9 cellular contexts compared by ENCODE assay signal in genomic region chr12:26340649-26341048, GRCh38.
A peak's percentile ranks its signal among the peaks of the same experiment; 100 is the strongest.
DNase-seq lines count a peak whose midpoint lies in the region; ATAC-seq and TF ChIP-seq lines count a peak whose summit lies in the region.
"Had no signal": no experiment of that assay in that cellular context is flagged by ENCODE, and none has a peak within 500 bp of the region (broad histone marks: within the 10 kb centered on the region; RNA-seq: fewer than 3 reads in every experiment).

No MANE protein-coding gene starts in this region.

- ATAC-seq in GM21515 (IDR thresholded peaks at IDR 0.05; ENCODE audit: unreplicated experiment) (peak; percentile 64), psoas muscle (no peak), HG02840 (IDR thresholded peaks at IDR 0.05; ENCODE audit: low FRiP score, unreplicated experiment) (no peak)

- H3K27me3 Mint-ChIP-seq in HFFc6 (ENCODE audit: insufficient read depth), result no peaks in the 10 kb centered on the region; the same call in none of the 2 replicates

- H3K4me1 Mint-ChIP-seq in HFFc6 (ENCODE audit: low read depth), result peaks cover 29% of the 10 kb centered on the region

- intact Hi-C loops in psoas muscle (cut with DNase I), result no loop called here

- H3K27me3 ChIP-seq in DOHH2 (ENCODE audit: control insufficient read depth, low read length), result no peaks in the 10 kb centered on the region
- H3K27me3 ChIP-seq in psoas muscle (ENCODE audit: insufficient read depth in 3 of 3, low read length in 2 of 3), result no peaks in the 10 kb centered on the region

- H3K27ac Mint-ChIP-seq in HFFc6, result no peak overlapping the region

- H3K4me3 ChIP-seq in DOHH2 (ENCODE audit: low read length) (no peak overlapping the region), psoas muscle (no peak overlapping the region)

- H3K27ac ChIP-seq in DOHH2 (ENCODE audit: low read depth, low read length) (no peak overlapping the region), psoas muscle (no peak overlapping the region)

- no peaks in the 10 kb centered on the region for H3F3A ChIP-seq in DOHH2 (ENCODE audit: control insufficient read depth, insufficient read depth)

- H3K36me3 ChIP-seq in DOHH2 (ENCODE audit: control insufficient read depth, low read length) (0 out of 2 replicates have a peak, but pooled peaks cover 4% of the 10 kb centered on the region), psoas muscle (ENCODE audit: insufficient read depth in 1 of 2, low read depth in 1 of 2) (peaks cover 0 to 9% of the 10 kb centered on the region in 2 donors)

- H3K4me2 ChIP-seq in DOHH2 (ENCODE audit: low read length), result 0 out of 2 replicates have a peak overlapping the region, but pooled peaks have one; percentile 6

- 45 to 68% (median 50%) methylated on average over 1 of the region's 1 CpG for WGBS in psoas muscle, 3 donors

- H3K36me3 Mint-ChIP-seq in HFFc6 (ENCODE audit: low read depth), result peaks cover 3% of the 10 kb centered on the region; the same call in 1 of the 2 replicates

- no peaks in the 10 kb centered on the region for H3K9me2 ChIP-seq in DOHH2 (replicated peaks; ENCODE audit: control insufficient read depth, low read length)

- H3K4me3 Mint-ChIP-seq in HFFc6, result no peak overlapping the region

- TF ChIP-seq CTCF in DOHH2 (IDR thresholded peaks at IDR 0.05; ENCODE audit: low read depth, low read length, poor library complexity, severe bottlenecking) (no peak), HFFc6 (IDR thresholded peaks at IDR 0.05) (no peak), psoas muscle (IDR thresholded peaks at IDR 0.05) (no peak)

- no peaks in the 10 kb centered on the region for H3K9me3 ChIP-seq in DOHH2 (ENCODE audit: control insufficient read depth, insufficient read depth, low read length)
- H3K9me3 ChIP-seq in psoas muscle, result no peaks in the 10 kb centered on the region

- no peaks in the 10 kb centered on the region for H3K79me2 ChIP-seq in DOHH2 (ENCODE audit: control insufficient read depth, low read length)

- no peaks in the 10 kb centered on the region for H4K20me1 ChIP-seq in DOHH2 (ENCODE audit: control insufficient read depth, insufficient read depth, low read depth, low read length)

- DNase-seq in M059J (ENCODE audit: low read depth), result peak; percentile 36
- peak; percentile 24 to 44 for DNase-seq in hippocampal formation (lab: John Stamatoyannopoulos, UW)
- DNase-seq in HFFc6, result no peak
- DNase-seq in stimulated activated CD4-positive, alpha-beta T cell treated with anti-CD3 and anti-CD28 coated beads, Interleukin-4, amount 100 ng/mL, for 4 hours, result no peak
- no peak for DNase-seq in psoas muscle
- DNase-seq: NCI-H2107 had no signal

- no peaks in the 10 kb centered on the region for H3K9me3 Mint-ChIP-seq in HFFc6

- peaks cover 19% of the 10 kb centered on the region for H3K4me1 ChIP-seq in DOHH2 (ENCODE audit: control insufficient read depth, low read length)
- no peaks in the 10 kb centered on the region for H3K4me1 ChIP-seq in psoas muscle

Comparison
In these comparisons a context has a peak if more than half of its experiments do, and no peak if none do; other contexts are left out.
1. DNase-seq: peak in M059J (single experiment) and hippocampal formation (2 of 2); none in HFFc6 (single experiment), stimulated activated CD4-positive, alpha-beta T cell treated with anti-CD3 and anti-CD28 coated beads, Interleukin-4, amount 100 ng/mL, for 4 hours (0 of 2) and psoas muscle (0 of 2).